Comparison of ENCODE assay signal across 8 cellular contexts in the genomic region with DNA sequence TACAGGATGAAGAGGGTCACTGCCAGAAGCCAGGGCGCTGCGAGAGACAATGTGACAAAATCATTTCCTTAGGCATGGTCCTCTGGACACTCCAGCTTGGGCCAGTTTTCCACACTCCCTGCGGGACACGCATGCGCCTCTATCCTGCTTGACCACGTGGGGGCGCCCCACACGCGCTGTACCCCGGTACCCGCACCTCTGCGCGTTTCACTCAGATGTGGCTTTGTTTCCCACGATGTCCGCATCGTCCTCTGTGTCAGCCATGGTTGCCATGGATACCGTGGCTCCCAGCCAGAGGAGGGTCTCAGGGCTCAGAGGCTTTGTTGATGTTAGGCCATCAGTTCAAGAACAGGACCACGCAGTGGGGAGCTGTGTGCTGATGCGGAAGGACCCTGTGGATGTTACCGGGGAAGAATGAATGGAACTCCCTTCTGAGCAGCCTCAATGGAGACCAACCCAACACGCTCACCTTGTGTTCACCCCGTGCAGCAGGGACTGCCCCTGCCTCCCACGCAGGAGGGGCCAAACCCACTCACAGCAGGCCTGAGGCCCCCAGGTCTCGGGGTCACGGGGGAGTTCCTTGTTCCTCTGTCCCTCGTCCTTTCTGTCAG.
DNase-seq lines count a peak whose midpoint lies in the region; ATAC-seq and TF ChIP-seq lines count a peak whose summit lies in the region.

No MANE protein-coding gene starts in this region.

- H3K4me3 Mint-ChIP-seq in activated naive CD4-positive, alpha-beta T cell treated with anti-CD3 and anti-CD28 coated beads for 36 hours, result no peak overlapping the region

- CTCF ChIA-PET in activated naive CD4-positive, alpha-beta T cell treated with anti-CD3 and anti-CD28 coated beads for 36 hours (lab: Charles Lee), result interaction anchor here (0.6 to 1.0 kb wide), 3 partner anchors 40 to 129 kb away, joined by 3 to 4 read pairs (median 4); no protein-coding TSS in a partner anchor

- H3K9me3 ChIP-seq in left ventricle myocardium inferior (replicated peaks), result peaks cover 9% of the 10 kb centered on the region

- H3K4me3 ChIP-seq in left ventricle myocardium inferior, result no peak overlapping the region

- no peaks in the 10 kb centered on the region for H3K36me3 ChIP-seq in left ventricle myocardium inferior

- H3K4me1 ChIP-seq in left ventricle myocardium inferior, result peaks cover 4% of the 10 kb centered on the region

- no peaks in the 10 kb centered on the region for H3K36me3 Mint-ChIP-seq in activated naive CD4-positive, alpha-beta T cell treated with anti-CD3 and anti-CD28 coated beads for 36 hours (ENCODE audit: low read depth)

- intact Hi-C loops in activated naive CD4-positive, alpha-beta T cell treated with anti-CD3 and anti-CD28 coated beads for 36 hours (cut with micrococcal nuclease), result loop anchor here (1.0 kb wide), 1 partner anchor 163 kb away; no protein-coding TSS in a partner anchor
- intact Hi-C loops in left ventricle myocardium inferior (cut with micrococcal nuclease), result no loop called here

- no peak overlapping the region for H3K27ac Mint-ChIP-seq in activated naive CD4-positive, alpha-beta T cell treated with anti-CD3 and anti-CD28 coated beads for 36 hours

- H3K27me3 Mint-ChIP-seq in activated naive CD4-positive, alpha-beta T cell treated with anti-CD3 and anti-CD28 coated beads for 36 hours (ENCODE audit: low read depth), result peaks cover 21% of the 10 kb centered on the region

- TF ChIP-seq CTCF in left ventricle myocardium inferior (IDR thresholded peaks at IDR 0.05; ENCODE audit: borderline replicate concordance), result peak; percentile 58

- peaks cover 14% of the 10 kb centered on the region for H3K4me1 Mint-ChIP-seq in activated naive CD4-positive, alpha-beta T cell treated with anti-CD3 and anti-CD28 coated beads for 36 hours (ENCODE audit: low read depth)

- no peak for ATAC-seq in HG03439 (IDR thresholded peaks at IDR 0.05; ENCODE audit: unreplicated experiment)

- DNase-seq in CD1c-positive myeloid dendritic cell (ENCODE audit: extremely low spot score) (peak; percentile 64), HPDE6-E6E7 (ENCODE audit: extremely low spot score) (peak; percentile 72), RKO (ENCODE audit: low spot score) (peak; percentile 29), left ventricle myocardium inferior (peak; percentile 25), renal cortical epithelial cell (ENCODE audit: low read depth) (peak; percentile 4), T1000 (lab: John Stamatoyannopoulos, UW) (no peak)
- peak; percentile 64 for DNase-seq in activated naive CD4-positive, alpha-beta T cell treated with anti-CD3 and anti-CD28 coated beads for 36 hours

- no peak overlapping the region for H3K27ac ChIP-seq in left ventricle myocardium inferior (replicated peaks)

- peaks cover 99% of the 10 kb centered on the region for H3K27me3 ChIP-seq in left ventricle myocardium inferior (ENCODE audit: low read depth)

- H3K9me3 Mint-ChIP-seq in activated naive CD4-positive, alpha-beta T cell treated with anti-CD3 and anti-CD28 coated beads for 36 hours, result no peaks in the 10 kb centered on the region
